Comparison of ENCODE assay signal across 14 cellular contexts in genomic region chr2:179837408-179837807, GRCh38. TPM values are rescaled to one million over a fixed set of nuclear protein-coding genes. Genes with fewer than 3 reads are reported as not detected.
DNase-seq lines count a peak whose midpoint lies in the region; ATAC-seq and TF ChIP-seq lines count a peak whose summit lies in the region.
"Had no signal": no experiment of that assay in that cellular context is flagged by ENCODE, and none has a peak within 500 bp of the region (broad histone marks: within the 10 kb centered on the region; RNA-seq: fewer than 3 reads in every experiment).

No MANE protein-coding gene starts in this region.

- no peaks in the 10 kb centered on the region for H3K9me2 ChIP-seq in hepatocyte (replicated peaks; ENCODE audit: insufficient read depth)
- no peaks in the 10 kb centered on the region for H3K9me2 ChIP-seq in GM23338 (ENCODE audit: insufficient read depth)

- intact Hi-C loops in right lobe of liver (cut with DNase I) = no loop called here

- no peak overlapping the region for H3K4me3 ChIP-seq in BJ (ENCODE audit: low read depth, low read length)
- H3K4me3 ChIP-seq in right lobe of liver = no peak overlapping the region
- no peak overlapping the region for H3K4me3 ChIP-seq in hepatocyte
- H3K4me3 ChIP-seq in GM23338 = no peak overlapping the region

- H3K4me2 ChIP-seq in hepatocyte = no peak overlapping the region
- H3K4me2 ChIP-seq in GM23338 = no peak overlapping the region

- TF ChIP-seq POLR2A in right lobe of liver (IDR thresholded peaks at IDR 0.05) = no peak

- CTCF ChIA-PET in BJ (lab: Yijun Ruan, JAX) = interaction anchor here (1.4 to 3.3 kb wide), 2 partner anchors 12 to 240 kb away, joined by 5 to 9 read pairs; no protein-coding TSS in a partner anchor

- H3K36me3 Mint-ChIP-seq in GM23338 (ENCODE audit: low read depth) = no peaks in the 10 kb centered on the region
- H3K36me3 Mint-ChIP-seq: CD4-positive, CD25-positive, alpha-beta regulatory T cell had no signal

- no peak overlapping the region for H3K4me3 Mint-ChIP-seq in GM23338
- H3K4me3 Mint-ChIP-seq: CD4-positive, CD25-positive, alpha-beta regulatory T cell had no signal

- H3K4me1 ChIP-seq in right lobe of liver = no peaks in the 10 kb centered on the region
- H3K4me1 ChIP-seq in hepatocyte (ENCODE audit: insufficient read depth) = no peaks in the 10 kb centered on the region
- no peaks in the 10 kb centered on the region for H3K4me1 ChIP-seq in GM23338 (ENCODE audit: insufficient read depth)

- H3K4me1 Mint-ChIP-seq in GM23338 = peaks cover 2% of the 10 kb centered on the region; the same call in 2 of the 3 replicates
- H3K4me1 Mint-ChIP-seq: CD4-positive, CD25-positive, alpha-beta regulatory T cell had no signal

- no peaks in the 10 kb centered on the region for H3K27me3 Mint-ChIP-seq in GM23338 (ENCODE audit: insufficient read depth, low read depth, poor library complexity)

- ATAC-seq in right lobe of liver (peak; percentile 74 to 97 (median 82)), HG02885 (IDR thresholded peaks at IDR 0.05; ENCODE audit: poor library complexity, unreplicated experiment) (no peak), GM23338 (no peak)

- H3K9me3 Mint-ChIP-seq in GM23338 = no peaks in the 10 kb centered on the region

- H3K9me3 ChIP-seq in right lobe of liver (no peaks in the 10 kb centered on the region), hepatocyte (ENCODE audit: low read depth) (no peaks in the 10 kb centered on the region)

- no peaks in the 10 kb centered on the region for H3F3A ChIP-seq in GM23338 (replicated peaks; ENCODE audit: low read depth)

- H2AFZ ChIP-seq in hepatocyte (no peak overlapping the region), GM23338 (no peak overlapping the region)

- H3K27ac ChIP-seq in right lobe of liver = no peak overlapping the region
- H3K27ac ChIP-seq in hepatocyte = no peak overlapping the region
- no peak overlapping the region for H3K27ac ChIP-seq in GM23338 (ENCODE audit: low read depth)

- no peak overlapping the region for H3K27ac Mint-ChIP-seq in GM23338
- H3K27ac Mint-ChIP-seq: CD4-positive, CD25-positive, alpha-beta regulatory T cell had no signal

- TF ChIP-seq CTCF in BJ (IDR thresholded peaks at IDR 0.05; ENCODE audit: insufficient read depth, low read depth, low read length) (no peak), right lobe of liver (IDR thresholded peaks at IDR 0.05) (no peak), hepatocyte (IDR thresholded peaks at IDR 0.05; ENCODE audit: poor library complexity) (no peak), GM23338 (conservative IDR thresholded peaks at IDR 0.05; ENCODE audit: low read depth in 2 of 2) (no peak)

- DNase-seq in BJ (ENCODE audit: low read depth) = peak; percentile 27
- DNase-seq in NCI-H226 = peak; percentile 59
- DNase-seq in brain pericyte (ENCODE audit: low read depth, low spot score) = peak; percentile 7
- no peak for DNase-seq in right lobe of liver
- DNase-seq in hepatocyte (ENCODE audit: low spot score) = no peak
- DNase-seq in GM23338 (ENCODE audit: low spot score) = no peak
- no peak for DNase-seq in SIG-M5 (lab: John Stamatoyannopoulos, UW)
- DNase-seq: activated CD8-positive, alpha-beta memory T cell treated with anti-CD3 and anti-CD28 coated beads, Interleukin-2, amount 50 U/mL, for 4 hours; anterior cingulate cortex; CD4-positive, CD25-positive, alpha-beta regulatory T cell; KBM-7; NCI-H2081 treated with DMSO at 0.1 percent for 48 hours; stimulated activated CD4-positive, alpha-beta T cell treated with anti-CD3 and anti-CD28 coated beads, Interleukin-15, amount 100 ng/mL, for 24 hours had no signal

- no peaks in the 10 kb centered on the region for H4K20me1 ChIP-seq in hepatocyte (ENCODE audit: insufficient read depth, poor library complexity, severe bottlenecking)
- H4K20me1 ChIP-seq in GM23338 (replicated peaks; ENCODE audit: insufficient read depth) = no peaks in the 10 kb centered on the region

- H3K36me3 ChIP-seq in BJ (ENCODE audit: control insufficient read depth, insufficient read depth, low read length) = no peaks in the 10 kb centered on the region
- H3K36me3 ChIP-seq in right lobe of liver = no peaks in the 10 kb centered on the region
- no peaks in the 10 kb centered on the region for H3K36me3 ChIP-seq in hepatocyte (replicated peaks; ENCODE audit: insufficient read depth, low read depth)
- H3K36me3 ChIP-seq in GM23338 (ENCODE audit: insufficient read depth) = no peaks in the 10 kb centered on the region

- H3K79me2 ChIP-seq in hepatocyte (no peaks in the 10 kb centered on the region), GM23338 (replicated peaks; ENCODE audit: insufficient read depth) (no peaks in the 10 kb centered on the region)

- 36% methylated on average over 4 of the region's 4 CpGs for WGBS in right lobe of liver (ENCODE audit: insufficient coverage, low coverage, low lambda C conversion rate, missing lambda C conversion rate)
- 79% methylated on average over 4 of the region's 4 CpGs for WGBS in hepatocyte (ENCODE audit: low lambda C conversion rate, missing lambda C conversion rate)

- H3K27me3 ChIP-seq in BJ (ENCODE audit: control insufficient read depth, insufficient read depth, low read length) (no peaks in the 10 kb centered on the region; the same call in 1 of the 2 replicates), right lobe of liver (no peaks in the 10 kb centered on the region), hepatocyte (no peaks in the 10 kb centered on the region), GM23338 (ENCODE audit: insufficient read depth) (no peaks in the 10 kb centered on the region)

- POLR2A ChIA-PET in BJ (lab: Charles Lee) = no interaction called here

TF ChIP-seq in GM23338, 12 proteins besides CTCF, POLR2A, EP300 and RAD21 (continues in another document):
- no peak for TF ChIP-seq STAT1 (IDR thresholded peaks at IDR 0.05; ENCODE audit: unreplicated experiment)
- no peak for TF ChIP-seq ZNF114 (CRISPR knock-in tag; IDR thresholded peaks at IDR 0.05)
- no peak for TF ChIP-seq CREB1 (CRISPR knock-in tag; IDR thresholded peaks at IDR 0.05; ENCODE audit: low read depth)
- TF ChIP-seq, protein P1, sequence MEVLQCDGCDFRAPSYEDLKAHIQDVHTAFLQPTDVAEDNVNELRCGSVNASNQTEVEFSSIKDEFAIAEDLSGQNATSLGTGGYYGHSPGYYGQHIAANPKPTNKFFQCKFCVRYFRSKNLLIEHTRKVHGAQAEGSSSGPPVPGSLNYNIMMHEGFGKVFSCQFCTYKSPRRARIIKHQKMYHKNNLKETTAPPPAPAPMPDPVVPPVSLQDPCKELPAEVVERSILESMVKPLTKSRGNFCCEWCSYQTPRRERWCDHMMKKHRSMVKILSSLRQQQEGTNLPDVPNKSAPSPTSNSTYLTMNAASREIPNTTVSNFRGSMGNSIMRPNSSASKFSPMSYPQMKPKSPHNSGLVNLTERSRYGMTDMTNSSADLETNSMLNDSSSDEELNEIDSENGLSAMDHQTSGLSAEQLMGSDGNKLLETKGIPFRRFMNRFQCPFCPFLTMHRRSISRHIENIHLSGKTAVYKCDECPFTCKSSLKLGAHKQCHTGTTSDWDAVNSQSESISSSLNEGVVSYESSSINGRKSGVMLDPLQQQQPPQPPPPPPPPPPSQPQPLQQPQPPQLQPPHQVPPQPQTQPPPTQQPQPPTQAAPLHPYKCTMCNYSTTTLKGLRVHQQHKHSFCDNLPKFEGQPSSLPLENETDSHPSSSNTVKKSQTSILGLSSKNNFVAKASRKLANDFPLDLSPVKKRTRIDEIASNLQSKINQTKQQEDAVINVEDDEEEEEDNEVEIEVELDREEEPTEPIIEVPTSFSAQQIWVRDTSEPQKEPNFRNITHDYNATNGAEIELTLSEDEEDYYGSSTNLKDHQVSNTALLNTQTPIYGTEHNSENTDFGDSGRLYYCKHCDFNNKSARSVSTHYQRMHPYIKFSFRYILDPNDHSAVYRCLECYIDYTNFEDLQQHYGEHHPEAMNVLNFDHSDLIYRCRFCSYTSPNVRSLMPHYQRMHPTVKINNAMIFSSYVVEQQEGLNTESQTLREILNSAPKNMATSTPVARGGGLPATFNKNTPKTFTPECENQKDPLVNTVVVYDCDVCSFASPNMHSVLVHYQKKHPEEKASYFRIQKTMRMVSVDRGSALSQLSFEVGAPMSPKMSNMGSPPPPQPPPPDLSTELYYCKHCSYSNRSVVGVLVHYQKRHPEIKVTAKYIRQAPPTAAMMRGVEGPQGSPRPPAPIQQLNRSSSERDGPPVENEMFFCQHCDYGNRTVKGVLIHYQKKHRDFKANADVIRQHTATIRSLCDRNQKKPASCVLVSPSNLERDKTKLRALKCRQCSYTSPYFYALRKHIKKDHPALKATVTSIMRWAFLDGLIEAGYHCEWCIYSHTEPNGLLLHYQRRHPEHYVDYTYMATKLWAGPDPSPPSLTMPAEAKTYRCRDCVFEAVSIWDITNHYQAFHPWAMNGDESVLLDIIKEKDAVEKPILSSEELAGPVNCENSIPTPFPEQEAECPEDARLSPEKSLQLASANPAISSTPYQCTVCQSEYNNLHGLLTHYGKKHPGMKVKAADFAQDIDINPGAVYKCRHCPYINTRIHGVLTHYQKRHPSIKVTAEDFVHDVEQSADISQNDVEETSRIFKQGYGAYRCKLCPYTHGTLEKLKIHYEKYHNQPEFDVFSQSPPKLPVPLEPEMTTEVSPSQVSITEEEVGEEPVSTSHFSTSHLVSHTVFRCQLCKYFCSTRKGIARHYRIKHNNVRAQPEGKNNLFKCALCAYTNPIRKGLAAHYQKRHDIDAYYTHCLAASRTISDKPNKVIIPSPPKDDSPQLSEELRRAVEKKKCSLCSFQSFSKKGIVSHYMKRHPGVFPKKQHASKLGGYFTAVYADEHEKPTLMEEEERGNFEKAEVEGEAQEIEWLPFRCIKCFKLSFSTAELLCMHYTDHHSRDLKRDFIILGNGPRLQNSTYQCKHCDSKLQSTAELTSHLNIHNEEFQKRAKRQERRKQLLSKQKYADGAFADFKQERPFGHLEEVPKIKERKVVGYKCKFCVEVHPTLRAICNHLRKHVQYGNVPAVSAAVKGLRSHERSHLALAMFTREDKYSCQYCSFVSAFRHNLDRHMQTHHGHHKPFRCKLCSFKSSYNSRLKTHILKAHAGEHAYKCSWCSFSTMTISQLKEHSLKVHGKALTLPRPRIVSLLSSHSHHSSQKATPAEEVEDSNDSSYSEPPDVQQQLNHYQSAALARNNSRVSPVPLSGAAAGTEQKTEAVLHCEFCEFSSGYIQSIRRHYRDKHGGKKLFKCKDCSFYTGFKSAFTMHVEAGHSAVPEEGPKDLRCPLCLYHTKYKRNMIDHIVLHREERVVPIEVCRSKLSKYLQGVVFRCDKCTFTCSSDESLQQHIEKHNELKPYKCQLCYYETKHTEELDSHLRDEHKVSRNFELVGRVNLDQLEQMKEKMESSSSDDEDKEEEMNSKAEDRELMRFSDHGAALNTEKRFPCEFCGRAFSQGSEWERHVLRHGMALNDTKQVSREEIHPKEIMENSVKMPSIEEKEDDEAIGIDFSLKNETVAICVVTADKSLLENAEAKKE (CRISPR knock-in tag; IDR thresholded peaks at IDR 0.05) = no peak
- TF ChIP-seq EZH2 (IDR thresholded peaks at IDR 0.05; ENCODE audit: low read depth, unreplicated experiment) = no peak

RNA-seq across cellular contexts. Expression of gene ZNF385B, which starts 24.0 kb away (rescaled TPM):
- polyA plus RNA-seq in BJ (2011; rRNA removed) = 0.12 and 0.22 TPM in 2 replicates
- polyA minus RNA-seq in BJ (2011; rRNA and poly(A)+ RNA removed) = 0.09 TPM in 1 of 2 replicates, not detected in the other
- total RNA-seq in right lobe of liver = 10 to 100 TPM in 1 of 6 experiments, 1 to 10 TPM in 5; 3.9 to 15.7 (median 5.9) TPM
- total RNA-seq in hepatocyte = 1.5 and 2.4 TPM in 2 replicates
- polyA plus RNA-seq in hepatocyte = 1.5 and 1.8 TPM in 2 replicates
- total RNA-seq in GM23338 (2014; rRNA removed; shearing (Covaris generic)) = 1.4 and 1.5 TPM in 2 replicates
- polyA plus RNA-seq in GM23338 (2016; fragmentation: Nextera tagmentation; extraction: Ambion mirVana) = 3.1 and 4.6 TPM in 2 replicates
- total RNA-seq: CD4-positive, CD25-positive, alpha-beta regulatory T cell had no signal
- polyA plus RNA-seq: CD4-positive, CD25-positive, alpha-beta regulatory T cell had no signal

Comparison
In these comparisons a context has a peak if more than half of its experiments do, and no peak if none do; other contexts are left out.
1. DNase-seq: peak in BJ (single experiment), NCI-H226 (single experiment) and brain pericyte (single experiment); none in right lobe of liver (0 of 3), hepatocyte (single experiment), GM23338 (single experiment) and SIG-M5 (single experiment).
2. ATAC-seq: peak in right lobe of liver (4 of 4); none in HG02885 (single experiment) and GM23338 (single experiment).